ENCODE assay signal across 8 cellular contexts in genomic region chr12:12890815-12891645, GRCh38. TPM values are rescaled to one million over a fixed set of nuclear protein-coding genes. Genes with fewer than 3 reads are reported as not detected.
DNase-seq lines count a peak whose midpoint lies in the region; ATAC-seq and TF ChIP-seq lines count a peak whose summit lies in the region.

TSS of gene GPRC5A (plus strand) at chr12:12891562. CDS start at chr12:12908250, 16,688 bp downstream.

- H3K9me3 ChIP-seq in muscle layer of duodenum (ENCODE audit: control insufficient read depth in 1 of 2, low read length in 2 of 2) = no peaks in the 10 kb centered on the region
- no peaks in the 10 kb centered on the region for H3K9me3 ChIP-seq in thyroid gland

- no peaks in the 10 kb centered on the region for H3K36me3 ChIP-seq in muscle layer of duodenum (ENCODE audit: control insufficient read depth in 1 of 2, insufficient read depth in 2 of 2, low read length in 2 of 2)
- no peaks in the 10 kb centered on the region for H3K36me3 ChIP-seq in thyroid gland

- H3K4me1 ChIP-seq in muscle layer of duodenum (ENCODE audit: control insufficient read depth in 1 of 2, insufficient read depth in 2 of 2, low read length in 2 of 2) (no peaks in the 10 kb centered on the region), thyroid gland (peaks cover 10 to 24% of the 10 kb centered on the region in 2 donors)

- 1 to 2% methylated on average over 32 to 40 of the region's 46 CpGs for WGBS in thyroid gland, 2 donors

- H3K27ac ChIP-seq in muscle layer of duodenum (ENCODE audit: low read length) (peak within 1 kb of the TSS; percentile 92), thyroid gland (peak within 1 kb of the TSS; percentile 88 to 98 (median 94))

- peak; percentile 87 for DNase-seq in AG08395 (ENCODE audit: low spot score)
- DNase-seq in NCI-H446 treated with DMSO at 0.1 percent for 48 hours (lab: John Stamatoyannopoulos, UW) = peak; percentile 10
- peak; percentile 51 to 56 for DNase-seq in activated T-cell treated with anti-CD3 and anti-CD28 coated beads, Interleukin-2, amount 50 U/mL, for 48 hours
- peak; percentile 94 for DNase-seq in fibroblast of peridontal ligament (ENCODE audit: extremely low read depth)
- peak; percentile 97 to 98 for DNase-seq in thyroid gland
- DNase-seq in GM19238 (ENCODE audit: insufficient read length, low spot score) = no peak

- H3K4me3 ChIP-seq in muscle layer of duodenum (ENCODE audit: low read depth in 1 of 2, low read length in 2 of 2) (peak within 1 kb of the TSS; percentile 67 to 74), thyroid gland (replicated peaks in 1 of 3) (peak within 1 kb of the TSS; percentile 27 to 47 (median 38))

- peaks cover 11% of the 10 kb centered on the region for H3K27me3 ChIP-seq in muscle layer of duodenum (ENCODE audit: low read depth, low read length)
- H3K27me3 ChIP-seq in thyroid gland = no peaks in the 10 kb centered on the region

- intact Hi-C loops in thyroid gland (cut with DNase I) = loop anchor here (5.0 to 10.0 kb wide), 2 partner anchors 54 to 166 kb away; no protein-coding TSS in a partner anchor

- ATAC-seq in GM18868 (IDR thresholded peaks at IDR 0.05; ENCODE audit: unreplicated experiment) = peak; percentile 59

- peak; percentile 97 to 98 for TF ChIP-seq POLR2A in thyroid gland (IDR thresholded peaks at IDR 0.05)

- peak in 3 of 6 experiments; percentile 10 to 19 (median 13) for TF ChIP-seq CTCF in thyroid gland (IDR thresholded peaks at IDR 0.05)

RNA-seq across cellular contexts. Expression of gene GPRC5A, which starts in this region (rescaled TPM):
- total RNA-seq in thyroid gland = 100 to 1,000 TPM; 107 to 207 (median 128) TPM
